Comparison of ENCODE assay signal across 1 cellular context in the genomic region with DNA sequence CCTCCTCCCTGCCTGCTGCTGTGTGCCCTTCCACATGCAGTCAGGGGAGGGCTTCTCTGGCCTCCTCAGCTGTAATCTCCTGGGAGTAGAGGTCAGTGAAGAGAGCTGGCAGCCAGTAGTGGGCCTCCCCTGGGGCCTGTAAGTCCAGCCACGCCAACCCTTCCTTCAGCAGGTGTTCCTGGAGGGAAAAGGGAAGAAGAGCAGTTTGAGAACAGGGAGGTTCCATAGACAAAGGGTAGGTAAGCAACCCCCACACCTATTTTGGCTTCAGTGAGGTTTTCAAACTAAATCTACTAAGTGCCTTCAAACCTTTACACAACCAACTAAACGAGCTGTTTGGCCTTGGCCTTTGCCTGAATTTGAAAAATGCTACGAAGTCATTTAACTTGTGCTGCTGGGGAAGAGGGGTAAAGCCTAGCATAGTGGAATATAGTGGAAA.
TF ChIP-seq lines count a peak whose summit lies in the region.

No MANE protein-coding gene starts in this region.

TF ChIP-seq in SK-N-SH treated with all-trans-retinoic acid at 6 μM for 48 hours, 23 proteins besides CTCF, POLR2A, EP300 and RAD21 (continued from another document):
- no peak for TF ChIP-seq PPARA (CRISPR knock-in tag; IDR thresholded peaks at IDR 0.05; ENCODE audit: borderline replicate concordance)
- no peak for TF ChIP-seq ZNF8 (CRISPR knock-in tag; IDR thresholded peaks at IDR 0.05)
- TF ChIP-seq CSDC2 (CRISPR knock-in tag; IDR thresholded peaks at IDR 0.05) = no peak
TF ChIP-seq in SK-N-SH treated with all-trans-retinoic acid at 6 μM for 48 hours: peak in this region for 0.
